ENCODE assay signal across 15 cellular contexts in the genomic region with DNA sequence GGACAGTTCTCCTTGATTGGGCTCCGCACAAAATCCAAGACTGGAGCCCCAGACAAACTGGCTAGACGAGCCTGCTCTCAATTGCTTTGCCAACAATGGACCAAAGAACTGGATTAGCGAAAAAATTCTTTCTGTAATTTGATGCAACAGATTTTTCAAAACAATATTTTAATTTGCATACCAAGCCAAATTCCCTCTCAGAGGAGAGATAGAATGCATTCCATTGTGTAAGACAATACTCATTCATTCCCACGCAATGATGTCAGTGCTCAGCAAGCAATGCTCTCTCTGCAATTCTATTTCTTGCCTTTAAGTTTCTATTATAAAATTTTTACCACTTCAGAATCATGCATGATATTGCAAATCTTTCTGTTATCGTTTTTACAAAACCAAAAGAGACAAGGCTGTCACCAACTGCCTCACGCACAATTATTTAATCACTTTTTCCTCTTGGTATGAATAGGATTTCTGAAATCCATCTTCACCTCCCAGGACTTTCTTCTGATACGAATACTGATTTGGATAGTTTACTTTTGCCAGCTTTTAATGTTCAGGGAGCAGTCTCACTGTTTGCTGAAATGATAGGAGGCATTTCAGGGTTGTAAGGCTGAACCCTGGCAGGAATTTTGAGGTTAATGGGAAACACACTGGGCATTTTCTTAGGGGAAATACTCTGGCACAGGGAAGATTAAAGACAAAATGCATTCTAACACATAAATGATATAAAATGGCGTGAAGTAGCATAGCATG. TPM values are rescaled to one million over a fixed set of nuclear protein-coding genes. Genes with fewer than 3 reads are reported as not detected.
DNase-seq lines count a peak whose midpoint lies in the region; ATAC-seq and TF ChIP-seq lines count a peak whose summit lies in the region.
"Had no signal": no experiment of that assay in that cellular context is flagged by ENCODE, and none has a peak within 500 bp of the region (broad histone marks: within the 10 kb centered on the region; RNA-seq: fewer than 3 reads in every experiment).

No MANE protein-coding gene starts in this region.

- H4K20me1 ChIP-seq in H9 (ENCODE audit: control insufficient read depth, insufficient read depth, insufficient read length) = no peaks in the 10 kb centered on the region

- H3K4me1 ChIP-seq in trophoblast cell (ENCODE audit: control insufficient read depth in 1 of 2, insufficient read depth in 2 of 2, low read length in 2 of 2) (peaks cover 0 to 2% of the 10 kb centered on the region in 2 experiments), H9 (ENCODE audit: insufficient read depth, low read length) (peaks cover 2% of the 10 kb centered on the region; the same call in 1 of the 2 replicates)
- H3K4me1 ChIP-seq: heart left ventricle, tibial artery had no signal

- no peaks in the 10 kb centered on the region; a peak in 3 of 7 replicates for H3K36me3 Mint-ChIP-seq in H9 (ENCODE audit: insufficient read depth in 1 of 3, low read depth in 3 of 3)
- H3K36me3 Mint-ChIP-seq in activated CD4-positive, alpha-beta memory T cell treated with anti-CD3 and anti-CD28 coated beads for 36 hours = no peaks in the 10 kb centered on the region

- H2BK15ac ChIP-seq in H9 (ENCODE audit: low read depth, low read length) = no peak overlapping the region

- no peak overlapping the region for H3K4me3 ChIP-seq in fibroblast of mammary gland (ENCODE audit: control insufficient read depth, low read depth, low read length)
- no peak overlapping the region for H3K4me3 ChIP-seq in trophoblast cell (ENCODE audit: low read depth, low read length)
- H3K4me3 ChIP-seq: heart left ventricle, tibial artery had no signal

- CTCF ChIA-PET in RWPE1 (lab: Yijun Ruan, JAX) = interaction anchor here (0.6 kb wide), 1 partner anchor 1649 kb away, joined by 4 read pairs; no protein-coding TSS in a partner anchor
- CTCF ChIA-PET in activated CD4-positive, alpha-beta memory T cell treated with anti-CD3 and anti-CD28 coated beads for 36 hours (lab: Charles Lee) = no interaction called here

- H3K27ac Mint-ChIP-seq in H9 = peak overlapping the region in 1 of 3 experiments; percentile 83; a peak in 1 of 7 replicates
- no peak overlapping the region for H3K27ac Mint-ChIP-seq in activated CD4-positive, alpha-beta memory T cell treated with anti-CD3 and anti-CD28 coated beads for 36 hours
- H3K27ac Mint-ChIP-seq: activated CD8-positive, alpha-beta T cell treated with anti-CD3 and anti-CD28 coated beads, Interleukin-2, amount 10 ng/mL, durations not matched to agents 7 days and 5 days had no signal

- peaks cover 13 to 15% of the 10 kb centered on the region in 2 experiments for H3K4me1 Mint-ChIP-seq in H9
- no peaks in the 10 kb centered on the region for H3K4me1 Mint-ChIP-seq in activated CD4-positive, alpha-beta memory T cell treated with anti-CD3 and anti-CD28 coated beads for 36 hours (ENCODE audit: low read depth)

- intact Hi-C loops in activated CD4-positive, alpha-beta memory T cell treated with anti-CD3 and anti-CD28 coated beads for 36 hours (cut with micrococcal nuclease) = no loop called here

- H4K8ac ChIP-seq in trophoblast cell (ENCODE audit: low read depth, low read length) (no peak overlapping the region), H9 (replicated peaks; ENCODE audit: insufficient read length, low read depth, low read length) (no peak overlapping the region)

- H3K9me3 ChIP-seq in trophoblast cell (ENCODE audit: insufficient read depth, low read depth, low read length) (no peaks in the 10 kb centered on the region), H9 (ENCODE audit: control insufficient read depth, low read depth, low read length) (no peaks in the 10 kb centered on the region)
- H3K9me3 ChIP-seq: heart left ventricle, tibial artery had no signal

- no peaks in the 10 kb centered on the region for H3K36me3 ChIP-seq in trophoblast cell (ENCODE audit: control insufficient read depth in 1 of 2, insufficient read depth in 2 of 2, low read length in 2 of 2)
- H3K36me3 ChIP-seq: heart left ventricle, tibial artery had no signal

- H2BK12ac ChIP-seq in trophoblast cell (ENCODE audit: low read length) = no peak overlapping the region
- H2BK12ac ChIP-seq in H9 (ENCODE audit: insufficient read length, low read depth, low read length) = no peak overlapping the region

- no peaks in the 10 kb centered on the region for H3K79me2 ChIP-seq in trophoblast cell (ENCODE audit: control insufficient read depth, insufficient read depth, low read length, poor library complexity)
- no peaks in the 10 kb centered on the region for H3K79me2 ChIP-seq in H9 (ENCODE audit: insufficient read depth, low read length)

- no peak overlapping the region for H3K56ac ChIP-seq in H9 (ENCODE audit: insufficient read length, low read depth, low read length)

- H3K23ac ChIP-seq in trophoblast cell (ENCODE audit: low read length) (no peak overlapping the region), H9 (ENCODE audit: insufficient read length, low read depth, low read length) (no peak overlapping the region)

- no peak overlapping the region for H3K27ac ChIP-seq in RWPE1
- H3K27ac ChIP-seq in trophoblast cell (ENCODE audit: low read depth, low read length) = no peak overlapping the region
- H3K27ac ChIP-seq in H9 (ENCODE audit: insufficient read length, low read depth, low read length) = no peak overlapping the region
- H3K27ac ChIP-seq: HL-60, tibial artery had no signal

- no peak overlapping the region for H3T11ph ChIP-seq in H9 (ENCODE audit: low read length)

- no peak overlapping the region for H3K4ac ChIP-seq in trophoblast cell (ENCODE audit: low read depth, low read length)
- H3K4ac ChIP-seq in H9 (ENCODE audit: low read depth, low read length) = no peak overlapping the region

- H4K5ac ChIP-seq in H9 (ENCODE audit: insufficient read length, low read depth, low read length) = no peak overlapping the region

- POLR2A ChIA-PET in RWPE1 (lab: Yijun Ruan, JAX; ENCODE audit: low non-redundant PET) = no interaction called here
- POLR2A ChIA-PET in activated CD4-positive, alpha-beta memory T cell treated with anti-CD3 and anti-CD28 coated beads for 36 hours (lab: Charles Lee) = no interaction called here

- H2AFZ ChIP-seq in trophoblast cell (ENCODE audit: insufficient read depth, low read length, poor library complexity) (no peak overlapping the region), H9 (ENCODE audit: low read length) (no peak overlapping the region)

- H3K23me2 ChIP-seq in H9 (ENCODE audit: insufficient read length, low read depth, low read length, poor library complexity, severe bottlenecking) = no peaks in the 10 kb centered on the region

- no peaks in the 10 kb centered on the region for H3K27me3 Mint-ChIP-seq in H9 (ENCODE audit: low read depth)
- no peaks in the 10 kb centered on the region for H3K27me3 Mint-ChIP-seq in activated CD4-positive, alpha-beta memory T cell treated with anti-CD3 and anti-CD28 coated beads for 36 hours

- no peak overlapping the region for H2AK5ac ChIP-seq in trophoblast cell (ENCODE audit: low read length)
- no peak overlapping the region for H2AK5ac ChIP-seq in H9 (ENCODE audit: insufficient read length, low read length)

- H2BK120ac ChIP-seq in trophoblast cell (ENCODE audit: insufficient read depth, low read length, poor library complexity) = no peak overlapping the region
- H2BK120ac ChIP-seq in H9 (ENCODE audit: low read depth, low read length, poor library complexity, severe bottlenecking) = no peak overlapping the region

- H3K9me3 Mint-ChIP-seq in H9 = peaks cover 40 to 51% of the 10 kb centered on the region in 2 experiments; a peak in 4 of 5 replicates
- no peaks in the 10 kb centered on the region for H3K9me3 Mint-ChIP-seq in activated CD4-positive, alpha-beta memory T cell treated with anti-CD3 and anti-CD28 coated beads for 36 hours

- no peak overlapping the region for H2BK5ac ChIP-seq in trophoblast cell (ENCODE audit: low read depth, low read length, poor library complexity)
- no peak overlapping the region for H2BK5ac ChIP-seq in H9 (ENCODE audit: insufficient read length, low read length)

- H3K27me3 ChIP-seq in trophoblast cell (ENCODE audit: insufficient read depth, low read length) = no peaks in the 10 kb centered on the region
- H3K27me3 ChIP-seq in H9 (ENCODE audit: insufficient read depth, low read length) = no peaks in the 10 kb centered on the region
- H3K27me3 ChIP-seq: tibial artery had no signal

- no peak overlapping the region for H3K14ac ChIP-seq in trophoblast cell (ENCODE audit: low read length)
- no peak overlapping the region for H3K14ac ChIP-seq in H9 (ENCODE audit: insufficient read depth, low read length)

- H3K18ac ChIP-seq in trophoblast cell (ENCODE audit: low read length) (no peak overlapping the region), H9 (ENCODE audit: insufficient read length, low read depth, low read length) (no peak overlapping the region)

- no CpG with 5 or more reads among the region's 8 CpGs for WGBS in trophoblast cell (ENCODE audit: extremely low coverage, insufficient coverage, insufficient read length)
- WGBS in H9 (ENCODE audit: extremely low coverage, insufficient read length, low lambda C conversion rate) = no CpG with 5 or more reads among the region's 8 CpGs

- H4K91ac ChIP-seq in trophoblast cell (ENCODE audit: low read depth, low read length) = no peak overlapping the region
- H4K91ac ChIP-seq in H9 (ENCODE audit: insufficient read length, low read depth, low read length) = no peak overlapping the region

- no peak overlapping the region for H2BK20ac ChIP-seq in H9 (ENCODE audit: low read depth, low read length, poor library complexity, severe bottlenecking)

- DNase-seq in Daoy (ENCODE audit: low read depth) (peak; percentile 48), RWPE1 (ENCODE audit: low spot score) (peak; percentile 19), fibroblast of mammary gland (ENCODE audit: low read depth) (peak; percentile 55), trophoblast cell (peak; percentile 18 to 86), H9 (no peak)
- DNase-seq in activated CD4-positive, alpha-beta memory T cell treated with anti-CD3 and anti-CD28 coated beads for 36 hours = no peak
- DNase-seq: activated CD8-positive, alpha-beta T cell treated with anti-CD3 and anti-CD28 coated beads, Interleukin-2, amount 10 ng/mL, durations not matched to agents 7 days and 5 days; NCI-H2029; SHP77 treated with DMSO at 0.1 percent for 48 hours; stimulated activated CD4-positive, alpha-beta T cell treated with anti-CD3 and anti-CD28 coated beads, Interleukin-4, amount 100 ng/mL, for 4 hours; tibial artery had no signal

- H3K4me2 ChIP-seq in trophoblast cell (ENCODE audit: low read length) (no peak overlapping the region), H9 (ENCODE audit: insufficient read depth, insufficient read length, low read length) (no peak overlapping the region)

- H4K12ac ChIP-seq in trophoblast cell (ENCODE audit: low read depth, low read length) = no peak overlapping the region

- H3K79me1 ChIP-seq in trophoblast cell (ENCODE audit: low read length) = no peaks in the 10 kb centered on the region
- H3K79me1 ChIP-seq in H9 (ENCODE audit: insufficient read depth, low read depth, low read length, poor library complexity, severe bottlenecking) = no peaks in the 10 kb centered on the region

- no peak for TF ChIP-seq CTCF in RWPE1 (conservative IDR thresholded peaks at IDR 0.05; ENCODE audit: low read depth)
- TF ChIP-seq CTCF in fibroblast of mammary gland (conservative IDR thresholded peaks at IDR 0.05; ENCODE audit: control insufficient read depth, insufficient read depth, low read depth, low read length) = no peak
- no peak for TF ChIP-seq CTCF in H9 (conservative IDR thresholded peaks at IDR 0.05)

- ATAC-seq in HG03469 (IDR thresholded peaks at IDR 0.05; ENCODE audit: unreplicated experiment) = no peak
- ATAC-seq in HG02678 (IDR thresholded peaks at IDR 0.05; ENCODE audit: unreplicated experiment) = no peak
- ATAC-seq: activated CD8-positive, alpha-beta T cell treated with anti-CD3 and anti-CD28 coated beads, Interleukin-2, amount 10 ng/mL, durations not matched to agents 7 days and 5 days had no signal

- H3K9ac ChIP-seq in trophoblast cell (ENCODE audit: low read length) (no peak overlapping the region), H9 (ENCODE audit: extremely low read depth, insufficient read length, low read length) (no peak overlapping the region)

- no peak overlapping the region for H3K4me3 Mint-ChIP-seq in H9
- no peak overlapping the region for H3K4me3 Mint-ChIP-seq in activated CD4-positive, alpha-beta memory T cell treated with anti-CD3 and anti-CD28 coated beads for 36 hours
- H3K4me3 Mint-ChIP-seq: activated CD8-positive, alpha-beta T cell treated with anti-CD3 and anti-CD28 coated beads, Interleukin-2, amount 10 ng/mL, durations not matched to agents 7 days and 5 days had no signal

RNA-seq across cellular contexts. Expression of a gene that starts 46.1 kb away (rescaled TPM):
- total RNA-seq in Daoy (2014; rRNA removed; shearing (Covaris generic)) = 33.5 and 40.1 TPM in 2 replicates
- polyA plus RNA-seq in trophoblast cell (2013) = 27.9 and 28.0 TPM in 2 replicates
- total RNA-seq in H9 (2021) = 39.2 and 44.4 TPM in 2 replicates
- total RNA-seq in activated CD4-positive, alpha-beta memory T cell treated with anti-CD3 and anti-CD28 coated beads for 36 hours = 10 to 100 TPM; 23.5 to 26.8 TPM

Comparison
In these comparisons a context has a peak if more than half of its experiments do, and no peak if none do; other contexts are left out.
1. DNase-seq: peak in Daoy (single experiment), RWPE1 (single experiment), fibroblast of mammary gland (single experiment) and trophoblast cell (2 of 2); none in H9 (single experiment) and activated CD4-positive, alpha-beta memory T cell treated with anti-CD3 and anti-CD28 coated beads for 36 hours (single experiment).